8 cellular contexts compared by ENCODE assay signal in the genomic region with DNA sequence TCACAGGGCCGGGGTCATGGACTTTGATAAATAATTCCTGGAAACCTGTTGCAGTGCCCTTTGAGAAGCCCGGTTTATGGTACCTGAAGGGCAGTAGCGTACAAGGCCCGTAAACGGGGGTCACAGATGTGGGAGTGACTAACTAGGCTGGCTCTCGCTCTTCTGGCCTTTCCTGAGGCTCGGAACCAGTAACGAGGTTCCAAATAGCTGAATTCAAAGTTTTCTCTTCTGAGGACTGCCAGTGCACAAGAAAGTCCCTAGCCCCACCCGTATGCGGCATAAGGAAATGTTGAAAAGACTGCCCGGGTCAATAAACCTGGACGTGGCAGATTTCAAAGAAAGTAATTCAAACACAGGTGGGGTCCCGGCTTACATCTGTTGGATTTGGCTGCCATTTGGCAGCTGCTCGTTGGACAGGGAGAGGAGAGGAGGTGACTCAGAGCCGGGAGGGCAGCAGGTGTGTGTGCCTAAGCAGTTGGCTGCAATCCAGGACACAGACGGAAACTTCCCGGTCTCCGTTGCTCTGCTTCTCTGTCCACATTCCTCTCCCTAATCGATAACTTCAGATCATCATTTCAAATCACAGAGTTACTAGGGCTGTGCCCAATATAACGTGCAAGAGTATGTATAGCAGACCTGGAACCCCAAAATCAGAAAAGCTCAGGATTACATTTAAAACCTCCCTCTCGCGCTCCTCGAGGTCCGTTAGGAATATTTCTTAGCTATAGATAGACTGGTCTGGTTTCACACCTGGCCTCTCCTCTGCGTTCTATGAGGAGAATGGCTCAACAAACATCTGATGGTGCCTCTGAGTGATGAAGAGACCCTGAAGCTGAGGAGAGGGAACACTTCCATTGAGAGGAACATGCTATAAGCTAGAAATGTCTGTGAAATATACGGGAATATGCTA. TPM values are rescaled to one million over a fixed set of nuclear protein-coding genes. Genes with fewer than 3 reads are reported as not detected.
DNase-seq lines count a peak whose midpoint lies in the region; ATAC-seq and TF ChIP-seq lines count a peak whose summit lies in the region.

No MANE protein-coding gene starts in this region.

- peaks cover 7% of the 10 kb centered on the region for H3K79me2 ChIP-seq in ACC112 (ENCODE audit: control insufficient read depth, insufficient read depth, low read length, unreplicated experiment)
- peaks cover 3% of the 10 kb centered on the region for H3K79me2 ChIP-seq in fibroblast of lung (ENCODE audit: control insufficient read depth, insufficient read depth, low read length)

- H3K27me3 Mint-ChIP-seq in activated T-cell treated with anti-CD3 and anti-CD28 coated beads, Interleukin-2, amount 50 U/mL, for 4 hours (ENCODE audit: low read depth), result no peaks in the 10 kb centered on the region
- H3K27me3 Mint-ChIP-seq in natural killer cell treated with Interleukin-12 subunit alpha and Interleukin-12 subunit beta and Interleukin-15 and Interleukin-18, amount 100 ng/mL, for 72 hours, result no peaks in the 10 kb centered on the region

- no peak for TF ChIP-seq CTCF in fibroblast of lung (conservative IDR thresholded peaks at IDR 0.05 in 1 of 2, IDR thresholded peaks at IDR 0.05 in 1 of 2; ENCODE audit: low read depth in 1 of 2, low read length in 2 of 2)

- H3K4me1 Mint-ChIP-seq in activated T-cell treated with anti-CD3 and anti-CD28 coated beads, Interleukin-2, amount 50 U/mL, for 4 hours (ENCODE audit: low read depth), result peaks cover 53% of the 10 kb centered on the region
- peaks cover 32 to 40% of the 10 kb centered on the region in 2 donors for H3K4me1 Mint-ChIP-seq in natural killer cell treated with Interleukin-12 subunit alpha and Interleukin-12 subunit beta and Interleukin-15 and Interleukin-18, amount 100 ng/mL, for 72 hours (ENCODE audit: low read depth in 2 of 2)

- 24% methylated on average over 26 of the region's 26 CpGs for WGBS in thymus

- H2AFZ ChIP-seq in ACC112 (ENCODE audit: low read length, unreplicated experiment), result peak overlapping the region; percentile 92
- H2AFZ ChIP-seq in fibroblast of lung (ENCODE audit: low read length), result peak overlapping the region; percentile 73

- H3K9me3 ChIP-seq in fibroblast of lung (ENCODE audit: control insufficient read depth, insufficient read depth, low read depth, low read length), result no peaks in the 10 kb centered on the region
- H3K9me3 ChIP-seq in thymus (ENCODE audit: control insufficient read depth), result no peaks in the 10 kb centered on the region

- peaks cover 11% of the 10 kb centered on the region for H3K36me3 Mint-ChIP-seq in activated T-cell treated with anti-CD3 and anti-CD28 coated beads, Interleukin-2, amount 50 U/mL, for 4 hours (ENCODE audit: insufficient read depth)
- no peaks in the 10 kb centered on the region for H3K36me3 Mint-ChIP-seq in natural killer cell treated with Interleukin-12 subunit alpha and Interleukin-12 subunit beta and Interleukin-15 and Interleukin-18, amount 100 ng/mL, for 72 hours

- H3K4me2 ChIP-seq in fibroblast of lung (ENCODE audit: extremely low read depth, insufficient read depth, low read length), result peak overlapping the region; percentile 93

- H3K27me3 ChIP-seq in ACC112 (ENCODE audit: insufficient read depth, low read length), result no peaks in the 10 kb centered on the region
- no peaks in the 10 kb centered on the region for H3K27me3 ChIP-seq in fibroblast of lung (ENCODE audit: control insufficient read depth, insufficient read depth, low read length)
- H3K27me3 ChIP-seq in thymus (ENCODE audit: control insufficient read depth, insufficient read depth), result no peaks in the 10 kb centered on the region

- H3K27ac ChIP-seq in ACC112 (ENCODE audit: low read depth, low read length), result peak overlapping the region; percentile 3; the same call in 1 of the 2 replicates
- H3K27ac ChIP-seq in fibroblast of lung (ENCODE audit: insufficient read depth, low read length), result peak overlapping the region; percentile 93
- peak overlapping the region; percentile 91 for H3K27ac ChIP-seq in thymus (ENCODE audit: low read depth)

- H3K27ac Mint-ChIP-seq in natural killer cell treated with Interleukin-12 subunit alpha and Interleukin-12 subunit beta and Interleukin-15 and Interleukin-18, amount 100 ng/mL, for 72 hours, result peak overlapping the region; percentile 89 to 94

- peak overlapping the region; percentile 91 for H3K4me3 Mint-ChIP-seq in activated T-cell treated with anti-CD3 and anti-CD28 coated beads, Interleukin-2, amount 50 U/mL, for 4 hours
- H3K4me3 Mint-ChIP-seq in natural killer cell treated with Interleukin-12 subunit alpha and Interleukin-12 subunit beta and Interleukin-15 and Interleukin-18, amount 100 ng/mL, for 72 hours, result peak overlapping the region; percentile 94

- ATAC-seq in GM18867 (IDR thresholded peaks at IDR 0.05; ENCODE audit: unreplicated experiment) (peak; percentile 17), HG03196 (IDR thresholded peaks at IDR 0.05; ENCODE audit: unreplicated experiment) (peak; percentile 15)
- ATAC-seq in activated T-cell treated with anti-CD3 and anti-CD28 coated beads, Interleukin-2, amount 50 U/mL, for 4 hours, result no peak
- peak in 1 of 2 donors; percentile 0 for ATAC-seq in natural killer cell treated with Interleukin-12 subunit alpha and Interleukin-12 subunit beta and Interleukin-15 and Interleukin-18, amount 100 ng/mL, for 72 hours

- H3K4me1 ChIP-seq in ACC112 (ENCODE audit: control insufficient read depth, insufficient read depth, low read length, unreplicated experiment) (peaks cover 14% of the 10 kb centered on the region), fibroblast of lung (ENCODE audit: control insufficient read depth, extremely low read depth, insufficient read depth, low read length) (peaks cover 2% of the 10 kb centered on the region), thymus (ENCODE audit: control insufficient read depth, insufficient read depth, low read length) (peaks cover 9% of the 10 kb centered on the region)

- H3K36me3 ChIP-seq in ACC112 (ENCODE audit: insufficient read depth, low read length) (0 out of 2 replicates have a peak, but pooled peaks cover 6% of the 10 kb centered on the region), fibroblast of lung (ENCODE audit: control insufficient read depth, insufficient read depth, low read length) (no peaks in the 10 kb centered on the region), thymus (ENCODE audit: control insufficient read depth, insufficient read depth) (peaks cover 9% of the 10 kb centered on the region)

- DNase-seq in NCI-H526 (lab: John Stamatoyannopoulos, UW), result peak; percentile 50 to 73
- peak; percentile 41 for DNase-seq in activated T-cell treated with anti-CD3 and anti-CD28 coated beads, Interleukin-2, amount 50 U/mL, for 4 hours
- peak; percentile 49 to 60 for DNase-seq in fibroblast of lung (ENCODE audit: low read depth in 2 of 2)
- DNase-seq in natural killer cell treated with Interleukin-12 subunit alpha and Interleukin-12 subunit beta and Interleukin-15 and Interleukin-18, amount 100 ng/mL, for 72 hours (ENCODE audit: low spot score), result no peak

- H3K9ac ChIP-seq in fibroblast of lung (ENCODE audit: insufficient read depth, low read length), result peak overlapping the region; percentile 86

- H4K20me1 ChIP-seq in fibroblast of lung (ENCODE audit: control insufficient read depth, extremely low read depth, insufficient read depth, low read length), result no peaks in the 10 kb centered on the region

- H3K4me3 ChIP-seq in ACC112 (ENCODE audit: low read depth, low read length) (peak overlapping the region; percentile 80), fibroblast of lung (replicated peaks in 1 of 4; ENCODE audit: control extremely low read depth in 1 of 4, insufficient read depth in 1 of 4, low read depth in 3 of 4, low read length in 4 of 4) (peak overlapping the region; percentile 71 to 89 (median 80)), thymus (ENCODE audit: low read length) (peak overlapping the region; percentile 62)

- H3K9me3 Mint-ChIP-seq in activated T-cell treated with anti-CD3 and anti-CD28 coated beads, Interleukin-2, amount 50 U/mL, for 4 hours, result no peaks in the 10 kb centered on the region
- H3K9me3 Mint-ChIP-seq in natural killer cell treated with Interleukin-12 subunit alpha and Interleukin-12 subunit beta and Interleukin-15 and Interleukin-18, amount 100 ng/mL, for 72 hours, result no peaks in the 10 kb centered on the region

RNA-seq across cellular contexts. Expression of gene GMDS, which starts 0.8 kb away (rescaled TPM):
- 10 to 100 TPM; 38.9 to 48.0 (median 43.9) TPM for total RNA-seq in activated T-cell treated with anti-CD3 and anti-CD28 coated beads, Interleukin-2, amount 50 U/mL, for 4 hours
- 8.5 and 12.7 TPM in 2 replicates for total RNA-seq in fibroblast of lung
- polyA plus RNA-seq in fibroblast of lung (34.5 and 40.4 TPM in 2 replicates), thymus (28.4 TPM)
- polyA plus RNA-seq in fibroblast of lung (2012), result 23.4 and 23.5 TPM in 2 replicates
- polyA minus RNA-seq in fibroblast of lung (ENCODE audit: low replicate concordance), result 2.7 and 3.3 TPM in 2 replicates
- total RNA-seq in natural killer cell treated with Interleukin-12 subunit alpha and Interleukin-12 subunit beta and Interleukin-15 and Interleukin-18, amount 100 ng/mL, for 72 hours, result 10 to 100 TPM; 23.7 to 39.4 TPM

Comparison
In these comparisons a context has a peak if more than half of its experiments do, and no peak if none do; other contexts are left out.
1. H3K27ac ChIP-seq: peak in every context shown above with its lines; median percentile 93 in fibroblast of lung; 91 in thymus; 3 in ACC112.
2. ATAC-seq: peak in GM18867 (single experiment) and HG03196 (single experiment); none in activated T-cell treated with anti-CD3 and anti-CD28 coated beads, Interleukin-2, amount 50 U/mL, for 4 hours (0 of 2).
3. Peak in every context shown above with its lines, with median percentiles within 50 percentile points of each other: H3K4me3 ChIP-seq.